Comparison of ENCODE assay signal across 1 cellular context in genomic region chr6:169751242-169752073, GRCh38.
A peak's percentile ranks its signal among the peaks of the same experiment; 100 is the strongest.
TF ChIP-seq lines count a peak whose summit lies in the region.

TSS of gene DYNLT2 (minus strand) at chr6:169751572. CDS start at chr6:169751458, 114 bp downstream.
TSS of gene ERMARD (plus strand) at chr6:169751622. CDS start at chr6:169751658, 36 bp downstream.

TF ChIP-seq in K562, 482 proteins besides CTCF, POLR2A, EP300 and RAD21 (continued from another document and continues in another):
- no peak; the same call in 1 of the 2 replicates for TF ChIP-seq CREB3 (tag; conservative IDR thresholded peaks at IDR 0.05; ENCODE audit: low read depth)
- TF ChIP-seq POLR2AphosphoS5 (IDR thresholded peaks at IDR 0.05; ENCODE audit: control insufficient read depth, insufficient read depth, low read depth, low read length): peak; percentile 96
- TF ChIP-seq PTTG1 (tag; IDR thresholded peaks at IDR 0.05; ENCODE audit: low read depth): no peak
- no peak for TF ChIP-seq BCL6 (CRISPR knock-in tag; IDR thresholded peaks at IDR 0.05)
- no peak for TF ChIP-seq ETS2 (tag; IDR thresholded peaks at IDR 0.05; ENCODE audit: borderline replicate concordance, poor library complexity, severe bottlenecking)
- TF ChIP-seq NR4A1 (CRISPR knock-in tag; IDR thresholded peaks at IDR 0.05): no peak
- peak; percentile 73; the same call in 1 of the 2 replicates for TF ChIP-seq NR4A1 (tag; IDR thresholded peaks at IDR 0.05)
- peak; percentile 93 for TF ChIP-seq POLR2H (tag; IDR thresholded peaks at IDR 0.05; ENCODE audit: low read depth)
- TF ChIP-seq ZNF24 (IDR thresholded peaks at IDR 0.05): no peak; the same call in none of the 2 replicates
- no peak for TF ChIP-seq SNIP1 (IDR thresholded peaks at IDR 0.05; ENCODE audit: low read depth)
- peak; percentile 85; the same call in 1 of the 2 replicates for TF ChIP-seq OTX1 (CRISPR knock-in tag; IDR thresholded peaks at IDR 0.05)
- TF ChIP-seq HDAC6 (IDR thresholded peaks at IDR 0.05; ENCODE audit: low read depth, low read length): 0 out of 2 replicates have a peak, but pooled peaks have one; percentile 46
- no peak for TF ChIP-seq ZNF398 (CRISPR knock-in tag; IDR thresholded peaks at IDR 0.05)
- TF ChIP-seq SMARCB1 (IDR thresholded peaks at IDR 0.05; ENCODE audit: insufficient read length, low read depth): no peak
- no peak for TF ChIP-seq ZNF436 (CRISPR knock-in tag; IDR thresholded peaks at IDR 0.05)
- no peak for TF ChIP-seq PPARD (CRISPR knock-in tag; IDR thresholded peaks at IDR 0.05)
- TF ChIP-seq XRCC5 (IDR thresholded peaks at IDR 0.05; ENCODE audit: low read depth, low read length): 0 out of 2 replicates have a peak, but pooled peaks have one; percentile 18
- TF ChIP-seq PBX2 (CRISPR knock-in tag; IDR thresholded peaks at IDR 0.05; ENCODE audit: low read depth): no peak
- no peak for TF ChIP-seq PBX2 (tag; conservative IDR thresholded peaks at IDR 0.05; ENCODE audit: low read depth)
- TF ChIP-seq TSC22D4 (tag; IDR thresholded peaks at IDR 0.05): no peak
- no peak for TF ChIP-seq CLOCK (CRISPR knock-in tag; IDR thresholded peaks at IDR 0.05; ENCODE audit: borderline replicate concordance)
- TF ChIP-seq FOXK1 (CRISPR knock-in tag; IDR thresholded peaks at IDR 0.05; ENCODE audit: borderline replicate concordance): peak; percentile 91; the same call in 1 of the 2 replicates
- TF ChIP-seq REST (CRISPR knock-in tag; IDR thresholded peaks at IDR 0.05; ENCODE audit: low read depth): no peak; the same call in 1 of the 2 replicates
- TF ChIP-seq CHD4 (IDR thresholded peaks at IDR 0.05; ENCODE audit: insufficient read depth, insufficient replicate concordance, low read depth, low read length, poor library complexity, severe bottlenecking): no peak
- TF ChIP-seq IRF9 (tag; IDR thresholded peaks at IDR 0.05): no peak
- no peak for TF ChIP-seq PYGO2 (tag; IDR thresholded peaks at IDR 0.05)
- no peak for TF ChIP-seq ZNF134 (CRISPR knock-in tag; conservative IDR thresholded peaks at IDR 0.05)
- TF ChIP-seq FUS (optimal IDR thresholded peaks at IDR 0.05; ENCODE audit: low read depth, low read length): peak; percentile 88
- no peak for TF ChIP-seq ZNF41 (CRISPR knock-in tag; conservative IDR thresholded peaks at IDR 0.05)
- TF ChIP-seq ZNF699 (CRISPR knock-in tag; IDR thresholded peaks at IDR 0.05; ENCODE audit: insufficient replicate concordance): no peak
- TF ChIP-seq SP2 (IDR thresholded peaks at IDR 0.05; ENCODE audit: extremely low read depth, low read depth, low read length, poor library complexity, severe bottlenecking): no peak
- TF ChIP-seq RBM22 (IDR thresholded peaks at IDR 0.05; ENCODE audit: low read depth, low read length, poor library complexity, severe bottlenecking): peak; percentile 83
- no peak for TF ChIP-seq ZNF586 (CRISPR knock-in tag; conservative IDR thresholded peaks at IDR 0.05)
- peak; percentile 84 for TF ChIP-seq VEZF1 (CRISPR knock-in tag; IDR thresholded peaks at IDR 0.05)
- peak; percentile 43; the same call in 1 of the 2 replicates for TF ChIP-seq TCF7 (IDR thresholded peaks at IDR 0.05; ENCODE audit: borderline replicate concordance)
- TF ChIP-seq GABPA (tag; conservative IDR thresholded peaks at IDR 0.05; ENCODE audit: low read depth): peak; percentile 97
- no peak; the same call in 1 of the 2 replicates for TF ChIP-seq TEAD4 (IDR thresholded peaks at IDR 0.05; ENCODE audit: low read length)
- peak; percentile 77; the same call in 1 of the 2 replicates for TF ChIP-seq TEAD4 (CRISPR knock-in tag; IDR thresholded peaks at IDR 0.05; ENCODE audit: borderline replicate concordance)
- TF ChIP-seq ZNF507 (tag; conservative IDR thresholded peaks at IDR 0.05): no peak
- no peak for TF ChIP-seq SFPQ (IDR thresholded peaks at IDR 0.05; ENCODE audit: low read depth, low read length)
- no peak for TF ChIP-seq DMBX1 (CRISPR knock-in tag; IDR thresholded peaks at IDR 0.05; ENCODE audit: borderline replicate concordance)
- TF ChIP-seq MAZ (CRISPR knock-in tag; conservative IDR thresholded peaks at IDR 0.05 in 1 of 2, IDR thresholded peaks at IDR 0.05 in 1 of 2): peak; percentile 93 to 94
- TF ChIP-seq BMI1 (IDR thresholded peaks at IDR 0.05; ENCODE audit: low read length): no peak
- TF ChIP-seq ESRRB (CRISPR knock-in tag; IDR thresholded peaks at IDR 0.05; ENCODE audit: borderline replicate concordance): no peak
- no peak for TF ChIP-seq ZNF184 (CRISPR knock-in tag; IDR thresholded peaks at IDR 0.05)
- peak; percentile 62 for TF ChIP-seq NCOR1 (IDR thresholded peaks at IDR 0.05)
- TF ChIP-seq NUFIP1 (IDR thresholded peaks at IDR 0.05; ENCODE audit: partially characterized antibody): no peak
- TF ChIP-seq SAFB (IDR thresholded peaks at IDR 0.05; ENCODE audit: borderline replicate concordance, low read depth, low read length): no peak; the same call in 1 of the 2 replicates
- TF ChIP-seq FOS (IDR thresholded peaks at IDR 0.05; ENCODE audit: extremely low read depth, insufficient read length): no peak
- TF ChIP-seq TEAD2 (tag; IDR thresholded peaks at IDR 0.05): no peak
- peak; percentile 89 to 91 for TF ChIP-seq NRF1 (conservative IDR thresholded peaks at IDR 0.05 in 1 of 2, IDR thresholded peaks at IDR 0.05 in 1 of 2)
- no peak; the same call in 1 of the 2 replicates for TF ChIP-seq ZC3H4 (CRISPR knock-in tag; IDR thresholded peaks at IDR 0.05; ENCODE audit: borderline replicate concordance)
- no peak for TF ChIP-seq CCAR2 (IDR thresholded peaks at IDR 0.05; ENCODE audit: low read depth, low read length)
- TF ChIP-seq ZNF165 (CRISPR knock-in tag; IDR thresholded peaks at IDR 0.05; ENCODE audit: borderline replicate concordance): no peak
- peak; percentile 82; the same call in 1 of the 2 replicates for TF ChIP-seq ESRRA (IDR thresholded peaks at IDR 0.05; ENCODE audit: borderline replicate concordance, low read depth)
